9 cellular contexts compared by ENCODE assay signal in the genomic region with DNA sequence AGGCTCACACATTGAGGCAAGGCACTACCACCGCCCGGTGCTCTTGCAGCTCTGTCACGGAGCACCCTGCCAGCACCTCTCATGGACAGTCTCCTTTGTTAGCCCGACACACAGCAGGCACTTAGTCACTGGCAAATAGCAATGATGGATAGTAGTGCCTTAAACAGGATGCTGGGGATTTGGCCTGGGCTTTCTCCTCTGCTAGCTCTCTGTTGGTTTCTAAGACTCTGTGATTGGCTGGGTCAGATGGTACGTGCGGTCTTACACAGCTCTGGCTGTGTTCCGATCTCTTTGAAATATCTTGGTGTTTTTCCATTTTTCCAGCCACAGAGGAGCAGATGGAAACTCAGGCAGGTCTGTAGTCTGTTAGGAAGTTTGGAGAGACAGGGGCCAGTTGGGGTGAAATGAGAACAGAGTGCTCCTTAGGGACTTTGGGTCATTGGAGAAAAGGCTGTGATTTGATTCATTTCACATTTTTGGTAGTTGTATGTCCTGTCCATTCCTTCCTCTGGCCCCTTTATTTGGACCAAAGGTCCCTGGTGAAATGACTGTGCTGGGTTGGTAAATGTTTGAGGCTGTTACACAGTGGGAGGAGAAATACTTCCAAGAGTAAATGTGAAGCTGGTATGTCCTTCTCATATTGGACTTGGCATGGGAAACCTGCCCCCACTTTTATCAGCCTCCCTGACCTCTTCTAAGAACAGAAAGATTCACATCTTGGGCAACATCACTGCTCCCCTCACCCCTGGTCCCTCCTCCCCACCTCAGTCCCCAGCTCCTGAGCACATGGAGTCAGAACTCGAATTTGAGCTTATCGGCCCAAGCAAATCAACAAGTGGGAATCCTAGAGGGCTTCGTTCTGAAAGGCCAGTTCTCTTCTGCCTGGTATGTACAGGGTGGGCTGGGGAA. TPM values are rescaled to one million over a fixed set of nuclear protein-coding genes. Genes with fewer than 3 reads are reported as not detected.
DNase-seq lines count a peak whose midpoint lies in the region; ATAC-seq, FAIRE-seq and TF ChIP-seq lines count a peak whose summit lies in the region.
"Had no signal": no experiment of that assay in that cellular context is flagged by ENCODE, and none has a peak within 500 bp of the region (broad histone marks: within the 10 kb centered on the region; RNA-seq: fewer than 3 reads in every experiment).

No MANE protein-coding gene starts in this region.

- H3K27ac Mint-ChIP-seq in activated CD4-positive, alpha-beta memory T cell treated with anti-CD3 and anti-CD28 coated beads for 36 hours, result peak overlapping the region; percentile 89

- FAIRE-seq in GM19239 (lab: Jason Lieb, UNC), result peak; percentile 18
- FAIRE-seq: colon had no signal

- H3K27me3 Mint-ChIP-seq in activated CD4-positive, alpha-beta memory T cell treated with anti-CD3 and anti-CD28 coated beads for 36 hours, result no peaks in the 10 kb centered on the region

- H3K36me3 ChIP-seq in heart left ventricle, result no peaks in the 10 kb centered on the region

- peaks cover 5% of the 10 kb centered on the region for H3K36me3 Mint-ChIP-seq in activated CD4-positive, alpha-beta memory T cell treated with anti-CD3 and anti-CD28 coated beads for 36 hours

- H3K4me1 ChIP-seq in heart left ventricle, result peaks cover 9 to 88% (median 52%) of the 10 kb centered on the region in 12 donors

- peaks cover 75% of the 10 kb centered on the region for H3K4me1 Mint-ChIP-seq in activated CD4-positive, alpha-beta memory T cell treated with anti-CD3 and anti-CD28 coated beads for 36 hours (ENCODE audit: low read depth)

- no peak for DNase-seq in GM19239 (ENCODE audit: insufficient read length, low spot score)
- no peak for DNase-seq in activated CD4-positive, alpha-beta memory T cell treated with anti-CD3 and anti-CD28 coated beads for 36 hours
- peak; percentile 63 to 79 (median 72) for DNase-seq in heart left ventricle
- no peak for DNase-seq in NCI-H1105 (lab: John Stamatoyannopoulos, UW)

- POLR2A ChIA-PET in activated CD4-positive, alpha-beta memory T cell treated with anti-CD3 and anti-CD28 coated beads for 36 hours (lab: Charles Lee), result interaction anchor here (0.7 to 2.0 kb wide), 4 partner anchors 14 to 64 kb away, joined by 3 to 13 read pairs (median 3); partner anchors contain the start of genes DCTN4 and IRGM

- no peak for TF ChIP-seq CTCF in heart left ventricle (IDR thresholded peaks at IDR 0.05)

- peaks cover 8% of the 10 kb centered on the region for H3K9me3 Mint-ChIP-seq in activated CD4-positive, alpha-beta memory T cell treated with anti-CD3 and anti-CD28 coated beads for 36 hours

- peaks cover 0 to 4% (median 0%) of the 10 kb centered on the region in 12 donors for H3K9me3 ChIP-seq in heart left ventricle

- CTCF ChIA-PET in activated CD4-positive, alpha-beta memory T cell treated with anti-CD3 and anti-CD28 coated beads for 36 hours (lab: Charles Lee), result interaction anchor here (1.1 to 3.8 kb wide), 6 partner anchors 8 to 332 kb away, joined by 3 to 38 read pairs (median 10); partner anchors contain the start of genes IRGM and RBM22

- 65 to 72% (median 68%) methylated on average over 8 to 10 of the region's 10 CpGs for WGBS in heart left ventricle, 4 donors

- peak overlapping the region; percentile 2 for H3K4me3 Mint-ChIP-seq in activated CD4-positive, alpha-beta memory T cell treated with anti-CD3 and anti-CD28 coated beads for 36 hours

- H3K4me3 ChIP-seq in heart left ventricle, result peak overlapping the region in 8 of 12 donors; percentile 24 to 87 (median 75)
- H3K4me3 ChIP-seq in skin epidermis, result no peak overlapping the region

- peak in 1 of 2 donors; percentile 56 for TF ChIP-seq POLR2A in heart left ventricle (IDR thresholded peaks at IDR 0.05)

- no peaks in the 10 kb centered on the region for H3K27me3 ChIP-seq in heart left ventricle

- H3K27ac ChIP-seq in heart left ventricle (peak overlapping the region; percentile 79 to 93 (median 90)), skin epidermis (peak overlapping the region in 18 of 21 experiments; percentile 42 to 92 (median 74))

- intact Hi-C loops in activated CD4-positive, alpha-beta memory T cell treated with anti-CD3 and anti-CD28 coated beads for 36 hours (cut with micrococcal nuclease), result loop anchor here (5.0 to 10.0 kb wide), 5 partner anchors 45 to 473 kb away; partner anchors contain the start of gene GM2A
- intact Hi-C loops in heart left ventricle (cut with DNase I), result loop anchor here in 2 of 10 donors (5.0 to 10.0 kb wide), 2 partner anchors 80 to 373 kb away; partner anchors contain the start of genes ANXA6 (in 1 of the 2) and RBM22 (in 1 of the 2)

- ATAC-seq in heart left ventricle, result peak; percentile 38 to 70 (median 52)
- ATAC-seq in HG03571 (IDR thresholded peaks at IDR 0.05; ENCODE audit: unreplicated experiment), result no peak
- ATAC-seq in HG02798 (IDR thresholded peaks at IDR 0.05; ENCODE audit: poor library complexity, unreplicated experiment), result no peak
- ATAC-seq in GM18868 (IDR thresholded peaks at IDR 0.05; ENCODE audit: unreplicated experiment), result no peak

RNA-seq across cellular contexts. Expression of gene SMIM3, which starts 3.4 kb away (rescaled TPM):
- 10 to 100 TPM; 22.4 to 22.8 TPM for total RNA-seq in activated CD4-positive, alpha-beta memory T cell treated with anti-CD3 and anti-CD28 coated beads for 36 hours
- total RNA-seq in heart left ventricle, result 10 to 100 TPM in 7 of 9 donors, 1 to 10 TPM in 2; 7.1 to 27.3 (median 19.1) TPM
- 10 to 100 TPM; 16.0 to 45.6 TPM for polyA plus RNA-seq in heart left ventricle

RNA-seq across cellular contexts. Expression of gene DCTN4, which starts 23.1 kb away (rescaled TPM):
- 10 to 100 TPM; 32.2 to 32.9 TPM for total RNA-seq in activated CD4-positive, alpha-beta memory T cell treated with anti-CD3 and anti-CD28 coated beads for 36 hours
- 10 to 100 TPM; 41.6 to 70.6 (median 50.4) TPM for total RNA-seq in heart left ventricle
- polyA plus RNA-seq in heart left ventricle, result 10 to 100 TPM; 18.9 to 31.8 TPM

Comparison
In these comparisons a context has a peak if more than half of its experiments do, and no peak if none do; other contexts are left out.
1. DNase-seq: peak in heart left ventricle (5 of 5); none in GM19239 (single experiment), activated CD4-positive, alpha-beta memory T cell treated with anti-CD3 and anti-CD28 coated beads for 36 hours (single experiment) and NCI-H1105 (single experiment).
2. ATAC-seq: peak in heart left ventricle (4 of 4); none in HG03571 (single experiment), HG02798 (single experiment) and GM18868 (single experiment).
3. H3K4me3 ChIP-seq: peak in heart left ventricle (8 of 12); none in skin epidermis (0 of 7).